32 cellular contexts compared by ENCODE assay signal in genomic region chr5:110681953-110682352, GRCh38.
"Had no signal": no experiment of that assay in that cellular context is flagged by ENCODE, and none has a peak within 500 bp of the region (broad histone marks: within the 10 kb centered on the region; RNA-seq: fewer than 3 reads in every experiment).

No MANE protein-coding gene starts in this region.

- H3K4me1 ChIP-seq: esophagus muscularis mucosa, foreskin keratinocyte, gastrocnemius medialis, heart left ventricle had no signal

- H3K4me1 Mint-ChIP-seq: activated B cell treated with CpG ODN at 0.5 μM for 24 hours; activated T-helper 17 cell treated with anti-CD3 and anti-CD28 coated beads, Interleukin-2, amount 50 U/mL, for 72 hours; central memory CD8-positive, alpha-beta T cell had no signal

- FAIRE-seq: astrocyte, bronchial epithelial cell had no signal

- ATAC-seq: activated CD4-positive, CD25-positive, alpha-beta regulatory T cell treated with anti-CD3 and anti-CD28 coated beads, Interleukin-2, amount 50 U/mL, for 24 hours; activated CD8-positive, alpha-beta T cell treated with anti-CD3 and anti-CD28 coated beads for 36 hours; activated T-cell treated with anti-CD3 and anti-CD28 coated beads, Interleukin-2, amount 50 U/mL, for 4 hours; activated T-helper 17 cell treated with anti-CD3 and anti-CD28 coated beads, Interleukin-2, amount 50 U/mL, for 72 hours; effector memory CD8-positive, alpha-beta T cell; foreskin keratinocyte; gastrocnemius medialis; heart left ventricle had no signal

- H3K36me3 Mint-ChIP-seq: activated naive CD8-positive, alpha-beta T cell had no signal

- H3K4me3 Mint-ChIP-seq: activated B cell treated with CpG ODN at 0.5 μM for 24 hours; activated CD8-positive, alpha-beta T cell treated with anti-CD3 and anti-CD28 coated beads for 36 hours; activated naive CD8-positive, alpha-beta T cell; activated T-cell treated with anti-CD3 and anti-CD28 coated beads, Interleukin-2, amount 50 U/mL, for 4 hours; activated T-helper 17 cell treated with anti-CD3 and anti-CD28 coated beads, Interleukin-2, amount 50 U/mL, for 72 hours; central memory CD8-positive, alpha-beta T cell; effector memory CD8-positive, alpha-beta T cell had no signal

- H3K27ac ChIP-seq: brain microvascular endothelial cell, esophagus muscularis mucosa, foreskin keratinocyte, gastrocnemius medialis, heart left ventricle, WERI-Rb-1 had no signal

- H3K27me3 ChIP-seq: brain microvascular endothelial cell, esophagus muscularis mucosa, foreskin keratinocyte, gastrocnemius medialis, heart left ventricle had no signal

- H3K27me3 Mint-ChIP-seq: activated T-helper 17 cell treated with anti-CD3 and anti-CD28 coated beads, Interleukin-2, amount 50 U/mL, for 72 hours had no signal

- H3K27ac Mint-ChIP-seq: activated B cell treated with CpG ODN at 0.5 μM for 24 hours; activated CD8-positive, alpha-beta T cell treated with anti-CD3 and anti-CD28 coated beads for 36 hours; activated naive CD8-positive, alpha-beta T cell; activated T-helper 17 cell treated with anti-CD3 and anti-CD28 coated beads, Interleukin-2, amount 50 U/mL, for 72 hours; effector memory CD8-positive, alpha-beta T cell had no signal

- H3K4me3 ChIP-seq: esophagus muscularis mucosa, gastrocnemius medialis, heart left ventricle had no signal

- H3K9me3 Mint-ChIP-seq: activated B cell treated with CpG ODN at 0.5 μM for 24 hours; activated CD8-positive, alpha-beta T cell treated with anti-CD3 and anti-CD28 coated beads for 36 hours; activated T-cell treated with anti-CD3 and anti-CD28 coated beads, Interleukin-2, amount 50 U/mL, for 4 hours; central memory CD8-positive, alpha-beta T cell; effector memory CD8-positive, alpha-beta T cell had no signal

- DNase-seq: activated B cell treated with CpG ODN at 0.5 μM for 24 hours; activated CD4-positive, alpha-beta T cell treated with anti-CD3 and anti-CD28 coated beads for 48 hours; activated CD4-positive, alpha-beta T cell treated with anti-CD3 and anti-CD28 coated beads, Interleukin-2, amount 50 U/mL, for 1 hour; activated CD4-positive, alpha-beta T cell treated with anti-CD3 and anti-CD28 coated beads, Interleukin-2, amount 50 U/mL, for 48 hours; activated CD8-positive, alpha-beta memory T cell treated with anti-CD3 and anti-CD28 coated beads for 24 hours; activated CD8-positive, alpha-beta T cell treated with anti-CD3 and anti-CD28 coated beads for 36 hours; activated effector memory CD4-positive, alpha-beta T cell treated with Interleukin-2 at 50 U/mL for 16 hours; activated gamma-delta T cell treated with Interleukin-2 at 50 U/mL for 16 hours; activated naive CD4-positive, alpha-beta T cell treated with anti-CD3 and anti-CD28 coated beads, Interleukin-2, amount 50 U/mL, for 16 hours; activated naive CD4-positive, alpha-beta T cell treated with Interleukin-2 at 50 U/mL for 16 hours; activated T-cell treated with anti-CD3 and anti-CD28 coated beads, Interleukin-2, amount 50 U/mL, for 4 hours; amniotic stem cell; anterior cingulate cortex; brain microvascular endothelial cell; cortex of kidney; dermis blood vessel endothelial cell; effector CD4-positive, alpha-beta T cell; effector memory CD8-positive, alpha-beta T cell; erythroblast; foreskin keratinocyte; gastrocnemius medialis; glutamatergic neuron; heart left ventricle; T1000 had no signal

- H3K9me3 ChIP-seq: esophagus muscularis mucosa, gastrocnemius medialis, heart left ventricle had no signal

- H3K36me3 ChIP-seq: brain microvascular endothelial cell, esophagus muscularis mucosa, gastrocnemius medialis, heart left ventricle, WERI-Rb-1 had no signal
